11 cellular contexts compared by ENCODE assay signal in the genomic region with DNA sequence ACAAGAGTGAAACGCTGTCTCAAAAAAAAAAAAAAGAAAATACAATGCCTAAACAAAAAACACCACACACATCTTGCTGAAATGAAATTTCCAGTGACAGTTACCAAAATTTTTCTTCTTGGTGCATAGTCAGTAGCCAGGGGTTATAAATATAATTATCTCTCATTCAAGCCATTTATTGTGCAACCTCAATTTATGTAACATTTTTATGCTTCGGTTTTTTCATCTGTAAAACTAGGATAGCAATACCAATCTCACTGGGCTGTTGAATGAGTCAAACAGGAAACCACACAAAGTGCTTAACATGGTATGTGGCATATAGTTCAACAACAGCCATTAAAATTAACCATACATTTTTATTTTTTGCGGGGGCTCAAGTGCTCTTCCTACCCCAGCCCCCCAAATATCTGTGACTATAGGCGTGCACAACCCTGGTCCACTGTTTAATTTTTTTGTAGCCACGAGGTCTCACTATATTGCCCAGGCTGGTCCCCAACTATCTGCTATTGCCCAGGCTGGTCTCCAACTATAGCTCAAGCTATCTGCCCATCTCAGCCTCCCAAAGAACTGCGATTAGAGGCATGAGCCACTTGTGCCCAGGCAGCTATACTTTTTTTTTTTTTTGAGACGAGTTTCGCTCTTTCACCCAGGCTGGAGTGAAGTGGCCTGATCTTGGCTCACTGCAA. TPM values are rescaled to one million over a fixed set of nuclear protein-coding genes. Genes with fewer than 3 reads are reported as not detected.
DNase-seq lines count a peak whose midpoint lies in the region; TF ChIP-seq lines count a peak whose summit lies in the region.
"Had no signal": no experiment of that assay in that cellular context is flagged by ENCODE, and none has a peak within 500 bp of the region (broad histone marks: within the 10 kb centered on the region; RNA-seq: fewer than 3 reads in every experiment).

No MANE protein-coding gene starts in this region.

- no peak for DNase-seq in activated naive CD4-positive, alpha-beta T cell (lab: John Stamatoyannopoulos, UW)
- DNase-seq in OCI-LY7 (ENCODE audit: low spot score) = no peak
- peak; percentile 50 for DNase-seq in central memory CD4-positive, alpha-beta T cell
- DNase-seq in cerebellar cortex (ENCODE audit: low spot score) = no peak
- DNase-seq in endodermal cell = no peak
- DNase-seq in osteocyte (ENCODE audit: extremely low spot score, unreplicated experiment) = no peak
- DNase-seq: MG63, testis had no signal

- CTCF ChIA-PET in OCI-LY7 (lab: Charles Lee; ENCODE audit: unreplicated experiment) = no interaction called here

- POLR2A ChIA-PET in OCI-LY7 (lab: Charles Lee) = interaction anchor here (0.6 kb wide), 2 partner anchors 10 to 15 kb away, joined by 3 to 5 read pairs; no protein-coding TSS in a partner anchor

- BruUV-seq in OCI-LY7 (replicated peaks; lab: Mats Ljungman, UMichigan) = no TSS peak

- H3K27ac ChIP-seq in OCI-LY7 (ENCODE audit: low read depth, low read length, poor library complexity, severe bottlenecking) = no peak overlapping the region
- H3K27ac ChIP-seq in endodermal cell (ENCODE audit: low read depth, low read length) = no peak overlapping the region
- H3K27ac ChIP-seq: prostate gland, testis had no signal

- H3K4me3 Mint-ChIP-seq in activated naive CD4-positive, alpha-beta T cell treated with anti-CD3 and anti-CD28 coated beads, Interleukin-2, amount 50 U/mL, for 24 hours = peak overlapping the region; percentile 67
- H3K4me3 Mint-ChIP-seq in stimulated activated naive CD8-positive, alpha-beta T cell treated with anti-CD3 and anti-CD28 coated beads, Interleukin-15, Interleukin-2, amounts not matched to agents 100 ng/mL and 50 ng/mL, for 24 hours = peak overlapping the region; percentile 39
- H3K4me3 Mint-ChIP-seq in endodermal cell (no peak overlapping the region), osteocyte (ENCODE audit: unreplicated experiment) (no peak overlapping the region)

- peaks cover 12% of the 10 kb centered on the region for H3K36me3 Mint-ChIP-seq in activated naive CD4-positive, alpha-beta T cell treated with anti-CD3 and anti-CD28 coated beads, Interleukin-2, amount 50 U/mL, for 24 hours
- peaks cover 31% of the 10 kb centered on the region for H3K36me3 Mint-ChIP-seq in stimulated activated naive CD8-positive, alpha-beta T cell treated with anti-CD3 and anti-CD28 coated beads, Interleukin-15, Interleukin-2, amounts not matched to agents 100 ng/mL and 50 ng/mL, for 24 hours (ENCODE audit: low read depth)
- H3K36me3 Mint-ChIP-seq in endodermal cell (ENCODE audit: low read depth) (peaks cover 24% of the 10 kb centered on the region), osteocyte (ENCODE audit: unreplicated experiment) (peaks cover 12% of the 10 kb centered on the region)

- intact Hi-C loops in OCI-LY7 (cut with micrococcal nuclease; ENCODE audit: unreplicated experiment) = loop anchor here (5.0 to 10.0 kb wide), 2 partner anchors 118 to 956 kb away; partner anchors contain the start of gene NFAT5

- H3K9me3 ChIP-seq in OCI-LY7 (ENCODE audit: low read length) (no peaks in the 10 kb centered on the region), endodermal cell (ENCODE audit: control insufficient read depth, low read length) (no peaks in the 10 kb centered on the region)
- H3K9me3 ChIP-seq: MG63, prostate gland, testis had no signal

- H3K4me2 ChIP-seq in OCI-LY7 (ENCODE audit: low read length) = peak overlapping the region; percentile 51

- peaks cover 4% of the 10 kb centered on the region; the same call in 1 of the 2 replicates for H4K20me1 ChIP-seq in OCI-LY7 (ENCODE audit: insufficient read depth, low read length)

- H3K36me3 ChIP-seq in OCI-LY7 (ENCODE audit: insufficient read depth, low read length) (peaks cover 48% of the 10 kb centered on the region), endodermal cell (ENCODE audit: control insufficient read depth, insufficient read depth, low read length) (peaks cover 25% of the 10 kb centered on the region)

- peak overlapping the region; percentile 1 for H3K4me3 ChIP-seq in OCI-LY7 (ENCODE audit: low read depth, low read length, poor library complexity, severe bottlenecking)
- H3K4me3 ChIP-seq in endodermal cell (ENCODE audit: low read length) = no peak overlapping the region
- H3K4me3 ChIP-seq: MG63, prostate gland, testis had no signal

- 95 to 97% methylated on average over 5 to 8 of the region's 8 CpGs for WGBS in endodermal cell (ENCODE audit: insufficient coverage in 1 of 2, insufficient read length in 1 of 2), 2 experiments

- no peak overlapping the region for H3K9ac ChIP-seq in endodermal cell (ENCODE audit: extremely low read depth, low read length, poor library complexity, severe bottlenecking)

- TF ChIP-seq CTCF in OCI-LY7 (conservative IDR thresholded peaks at IDR 0.05; ENCODE audit: low read length) (no peak), endodermal cell (conservative IDR thresholded peaks at IDR 0.05) (no peak), osteocyte (IDR thresholded peaks at IDR 0.05) (no peak)

- no peak overlapping the region for H2AFZ ChIP-seq in OCI-LY7 (ENCODE audit: low read length)

- peaks cover 33% of the 10 kb centered on the region for H3K4me1 Mint-ChIP-seq in activated naive CD4-positive, alpha-beta T cell treated with anti-CD3 and anti-CD28 coated beads, Interleukin-2, amount 50 U/mL, for 24 hours
- H3K4me1 Mint-ChIP-seq in stimulated activated naive CD8-positive, alpha-beta T cell treated with anti-CD3 and anti-CD28 coated beads, Interleukin-15, Interleukin-2, amounts not matched to agents 100 ng/mL and 50 ng/mL, for 24 hours (ENCODE audit: low read depth) = peaks cover 39% of the 10 kb centered on the region
- H3K4me1 Mint-ChIP-seq in endodermal cell = peaks cover 11% of the 10 kb centered on the region
- peaks cover 32% of the 10 kb centered on the region for H3K4me1 Mint-ChIP-seq in osteocyte (ENCODE audit: unreplicated experiment)

- peaks cover 51% of the 10 kb centered on the region for H3K79me2 ChIP-seq in OCI-LY7 (ENCODE audit: insufficient read depth, low read depth, low read length)

- no peaks in the 10 kb centered on the region for H3K9me2 ChIP-seq in OCI-LY7 (ENCODE audit: insufficient read depth, low read length)

- H3K4me1 ChIP-seq in OCI-LY7 (ENCODE audit: insufficient read depth, low read length, poor library complexity, severe bottlenecking) (peaks cover 23% of the 10 kb centered on the region), endodermal cell (ENCODE audit: control insufficient read depth, insufficient read depth, low read length) (no peaks in the 10 kb centered on the region)

- peak overlapping the region; percentile 59 for H3K27ac Mint-ChIP-seq in activated naive CD4-positive, alpha-beta T cell treated with anti-CD3 and anti-CD28 coated beads, Interleukin-2, amount 50 U/mL, for 24 hours
- H3K27ac Mint-ChIP-seq in stimulated activated naive CD8-positive, alpha-beta T cell treated with anti-CD3 and anti-CD28 coated beads, Interleukin-15, Interleukin-2, amounts not matched to agents 100 ng/mL and 50 ng/mL, for 24 hours = peak overlapping the region; percentile 81
- H3K27ac Mint-ChIP-seq in endodermal cell (no peak overlapping the region), osteocyte (ENCODE audit: unreplicated experiment) (no peak overlapping the region)

- H3K27me3 Mint-ChIP-seq in activated naive CD4-positive, alpha-beta T cell treated with anti-CD3 and anti-CD28 coated beads, Interleukin-2, amount 50 U/mL, for 24 hours = no peaks in the 10 kb centered on the region
- H3K27me3 Mint-ChIP-seq in stimulated activated naive CD8-positive, alpha-beta T cell treated with anti-CD3 and anti-CD28 coated beads, Interleukin-15, Interleukin-2, amounts not matched to agents 100 ng/mL and 50 ng/mL, for 24 hours = no peaks in the 10 kb centered on the region
- H3K27me3 Mint-ChIP-seq in endodermal cell (ENCODE audit: insufficient read depth) (no peaks in the 10 kb centered on the region), osteocyte (ENCODE audit: unreplicated experiment) (no peaks in the 10 kb centered on the region)

- H3K9me3 Mint-ChIP-seq in activated naive CD4-positive, alpha-beta T cell treated with anti-CD3 and anti-CD28 coated beads, Interleukin-2, amount 50 U/mL, for 24 hours = no peaks in the 10 kb centered on the region
- H3K9me3 Mint-ChIP-seq in stimulated activated naive CD8-positive, alpha-beta T cell treated with anti-CD3 and anti-CD28 coated beads, Interleukin-15, Interleukin-2, amounts not matched to agents 100 ng/mL and 50 ng/mL, for 24 hours = no peaks in the 10 kb centered on the region
- H3K9me3 Mint-ChIP-seq in endodermal cell = no peaks in the 10 kb centered on the region
- H3K9me3 Mint-ChIP-seq in osteocyte (ENCODE audit: unreplicated experiment) = no peaks in the 10 kb centered on the region

- H3K27me3 ChIP-seq in endodermal cell (ENCODE audit: control insufficient read depth, insufficient read depth, low read length, poor library complexity, severe bottlenecking) = no peaks in the 10 kb centered on the region
- H3K27me3 ChIP-seq: MG63, testis had no signal

RNA-seq across cellular contexts. Expression of gene COG4, which starts 2.6 kb away (rescaled TPM):
- 41.9 and 48.8 TPM in 2 replicates for total RNA-seq in OCI-LY7 (2014; rRNA removed; shearing (Covaris generic))
- total RNA-seq in OCI-LY7 (2022) = 91.6 and 100 TPM in 2 replicates
- total RNA-seq in endodermal cell = 10 to 100 TPM; 62.7 to 71.4 TPM
- polyA plus RNA-seq in endodermal cell (2013, experiment 1 of 2) = 45.1 TPM
- 43.5 TPM for polyA plus RNA-seq in endodermal cell (2013, experiment 2 of 2)
- total RNA-seq in osteocyte = 69.9 and 75.8 TPM in 2 replicates

RNA-seq across cellular contexts. Expression of gene SF3B3, which starts 2.9 kb away (rescaled TPM):
- total RNA-seq in OCI-LY7 (2014; rRNA removed; shearing (Covaris generic)) = 140 and 195 TPM in 2 replicates
- total RNA-seq in OCI-LY7 (2022) (406 and 441 TPM in 2 replicates), endodermal cell (100 to 1,000 TPM; 479 to 484 TPM), osteocyte (307 and 319 TPM in 2 replicates)
- 277 TPM for polyA plus RNA-seq in endodermal cell (2013, experiment 1 of 2)
- 225 TPM for polyA plus RNA-seq in endodermal cell (2013, experiment 2 of 2)

Comparison
In these comparisons a context has a peak if more than half of its experiments do, and no peak if none do; other contexts are left out.
1. H3K27ac Mint-ChIP-seq: peak in activated naive CD4-positive, alpha-beta T cell treated with anti-CD3 and anti-CD28 coated beads, Interleukin-2, amount 50 U/mL, for 24 hours (single experiment) and stimulated activated naive CD8-positive, alpha-beta T cell treated with anti-CD3 and anti-CD28 coated beads, Interleukin-15, Interleukin-2, amounts not matched to agents 100 ng/mL and 50 ng/mL, for 24 hours (single experiment); none in endodermal cell (single experiment) and osteocyte (single experiment).
2. H3K4me3 Mint-ChIP-seq: peak in activated naive CD4-positive, alpha-beta T cell treated with anti-CD3 and anti-CD28 coated beads, Interleukin-2, amount 50 U/mL, for 24 hours (single experiment) and stimulated activated naive CD8-positive, alpha-beta T cell treated with anti-CD3 and anti-CD28 coated beads, Interleukin-15, Interleukin-2, amounts not matched to agents 100 ng/mL and 50 ng/mL, for 24 hours (single experiment); none in endodermal cell (single experiment) and osteocyte (single experiment).